Comparison of ENCODE assay signal across 18 cellular contexts in the genomic region with DNA sequence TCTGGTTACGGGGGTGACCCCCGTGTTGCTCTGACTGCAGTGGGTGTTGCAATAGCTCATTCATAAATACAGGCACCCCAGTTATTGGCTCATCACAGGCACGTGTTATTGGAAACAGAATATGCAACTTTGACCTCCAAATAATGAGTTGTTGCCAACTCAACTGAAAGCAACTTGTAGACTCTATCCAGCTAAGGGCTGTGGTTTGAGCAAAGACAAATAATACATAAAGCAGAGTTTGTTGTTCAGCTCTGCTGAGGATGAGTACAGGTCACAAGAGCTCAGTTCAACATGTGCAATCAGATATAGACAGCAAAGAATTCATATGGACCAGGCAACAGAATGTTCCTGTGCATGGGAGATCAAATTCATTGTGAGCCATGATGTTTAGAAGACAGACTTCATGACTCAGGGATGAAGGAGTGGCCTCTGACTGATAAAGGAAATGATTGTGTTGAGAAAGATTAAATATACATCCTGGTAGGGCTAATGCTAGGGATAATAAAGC.
DNase-seq lines count a peak whose midpoint lies in the region; ATAC-seq, FAIRE-seq and TF ChIP-seq lines count a peak whose summit lies in the region.
"Had no signal": no experiment of that assay in that cellular context is flagged by ENCODE, and none has a peak within 500 bp of the region (broad histone marks: within the 10 kb centered on the region; RNA-seq: fewer than 3 reads in every experiment).

No MANE protein-coding gene starts in this region.

- no peak for FAIRE-seq in small intestine (lab: Jason Lieb, UNC)
- FAIRE-seq: TTC549 had no signal

- H3K9me3 ChIP-seq in small intestine (ENCODE audit: control insufficient read depth, low read depth) (no peaks in the 10 kb centered on the region), stomach (no peaks in the 10 kb centered on the region)
- H3K9me3 ChIP-seq: spleen, thoracic aorta had no signal

- TF ChIP-seq CTCF in astrocyte of the spinal cord (IDR thresholded peaks at IDR 0.05; ENCODE audit: low read depth, low read length), result no peak
- TF ChIP-seq CTCF in foreskin keratinocyte (conservative IDR thresholded peaks at IDR 0.05), result no peak
- TF ChIP-seq CTCF in stomach (IDR thresholded peaks at IDR 0.05), result no peak

- TF ChIP-seq EP300 in stomach (IDR thresholded peaks at IDR 0.05), result no peak

- TF ChIP-seq POLR2A in stomach (IDR thresholded peaks at IDR 0.05), result no peak

- DNase-seq in HT1080 (ENCODE audit: low read depth) (peak; percentile 79), astrocyte of the spinal cord (ENCODE audit: low read depth, low spot score) (peak; percentile 41), foreskin keratinocyte (peak in 1 of 2 donors; percentile 56), small intestine (peak; percentile 86), stomach (no peak), NCI-H446 (lab: John Stamatoyannopoulos, UW) (no peak)
- DNase-seq: activated CD4-positive, alpha-beta T cell treated with anti-CD3 and anti-CD28 coated beads for 48 hours; activated CD8-positive, alpha-beta memory T cell treated with anti-CD3 and anti-CD28 coated beads, Interleukin-2, amount 50 U/mL, for 48 hours; activated gamma-delta T cell treated with Interleukin-2 at 50 U/mL for 16 hours; anterior cingulate cortex; DMS 273 treated with DMSO at 0.1 percent for 48 hours; naive thymus-derived CD4-positive, alpha-beta T cell; NCI-H146; spleen had no signal

- ATAC-seq in foreskin keratinocyte (peak; percentile 80), GM18907 (IDR thresholded peaks at IDR 0.05; ENCODE audit: unreplicated experiment) (no peak)
- ATAC-seq: naive thymus-derived CD4-positive, alpha-beta T cell had no signal

- no peaks in the 10 kb centered on the region for H3K36me3 ChIP-seq in small intestine (ENCODE audit: control insufficient read depth in 2 of 2, insufficient read depth in 2 of 2, low read length in 2 of 2)
- H3K36me3 ChIP-seq in stomach, result no peaks in the 10 kb centered on the region
- H3K36me3 ChIP-seq: BLaER1 treated with 17β-estradiol and CSF1 and Interleukin-3, amounts not matched to agents 10 nM and 100 nM; spleen; thoracic aorta had no signal

- no peak overlapping the region for H3K27ac ChIP-seq in foreskin keratinocyte
- H3K27ac ChIP-seq in small intestine (ENCODE audit: low read depth in 1 of 2, low read length in 1 of 2), result no peak overlapping the region
- H3K27ac ChIP-seq in stomach, result no peak overlapping the region
- H3K27ac ChIP-seq: BLaER1 treated with 17β-estradiol and CSF1 and Interleukin-3, amounts not matched to agents 10 nM and 100 nM; spleen; thoracic aorta had no signal

- intact Hi-C loops in stomach (cut with DNase I; ENCODE audit: low total_unique reads), result no loop called here

- in situ Hi-C loops in astrocyte of the spinal cord (cut with HindIII; ENCODE audit: low sequenced_read_pairs), result no loop called here

- H3K27me3 ChIP-seq in foreskin keratinocyte (no peaks in the 10 kb centered on the region), small intestine (ENCODE audit: control insufficient read depth in 2 of 2, insufficient read depth in 2 of 2, low read length in 2 of 2) (no peaks in the 10 kb centered on the region), stomach (no peaks in the 10 kb centered on the region)

- H3K4me1 ChIP-seq in foreskin keratinocyte (no peaks in the 10 kb centered on the region), small intestine (ENCODE audit: control insufficient read depth in 2 of 2, insufficient read depth in 1 of 2, low read depth in 1 of 2, low read length in 1 of 2) (peaks cover 2 to 7% of the 10 kb centered on the region in 2 donors), stomach (peaks cover 0 to 7% (median 0%) of the 10 kb centered on the region in 4 donors)

- no peak overlapping the region for H3K4me3 ChIP-seq in astrocyte of the spinal cord (ENCODE audit: low read depth, low read length)
- H3K4me3 ChIP-seq in small intestine (ENCODE audit: low read depth in 1 of 2, low read length in 2 of 2), result no peak overlapping the region
- no peak overlapping the region for H3K4me3 ChIP-seq in stomach
- H3K4me3 ChIP-seq: BLaER1 treated with 17β-estradiol and CSF1 and Interleukin-3, amounts not matched to agents 10 nM and 100 nM; spleen; thoracic aorta had no signal

- 63 to 65% (median 63%) methylated on average over 3 of the region's 3 CpGs for WGBS in small intestine, 3 donors
- 63 to 73% (median 71%) methylated on average over 3 of the region's 3 CpGs for WGBS in stomach, 5 donors

Comparison
In these comparisons a context has a peak if more than half of its experiments do, and no peak if none do; other contexts are left out.
1. DNase-seq: peak in HT1080 (single experiment), astrocyte of the spinal cord (single experiment) and small intestine (single experiment); none in stomach (single experiment) and NCI-H446 (0 of 2).